12 cellular contexts compared by ENCODE assay signal in genomic region chr11:130389315-130389935, GRCh38. TPM values are rescaled to one million over a fixed set of nuclear protein-coding genes. Genes with fewer than 3 reads are reported as not detected.
DNase-seq lines count a peak whose midpoint lies in the region; ATAC-seq, FAIRE-seq and TF ChIP-seq lines count a peak whose summit lies in the region.
"Had no signal": no experiment of that assay in that cellular context is flagged by ENCODE, and none has a peak within 500 bp of the region (broad histone marks: within the 10 kb centered on the region; RNA-seq: fewer than 3 reads in every experiment).

No MANE protein-coding gene starts in this region.

- H3K9me3 ChIP-seq in A549 (no peaks in the 10 kb centered on the region), KOPT-K1 (ENCODE audit: insufficient read depth, low read length, poor library complexity, severe bottlenecking) (no peaks in the 10 kb centered on the region), muscle layer of colon (ENCODE audit: low read length) (no peaks in the 10 kb centered on the region), H9 (ENCODE audit: control insufficient read depth, low read depth, low read length) (no peaks in the 10 kb centered on the region), MG63 (no peaks in the 10 kb centered on the region)

- no peak for TF ChIP-seq POLR2A in A549 (IDR thresholded peaks at IDR 0.05; ENCODE audit: low read length)

- 73% methylated on average over 16 of the region's 16 CpGs for WGBS in A549 (ENCODE audit: missing lambda C conversion rate)
- WGBS in H9 (ENCODE audit: extremely low coverage, insufficient read length, low lambda C conversion rate), result no CpG with 5 or more reads among the region's 16 CpGs

- no peak overlapping the region for H3K18ac ChIP-seq in H9 (ENCODE audit: insufficient read length, low read depth, low read length)

- H3K79me2 ChIP-seq in H9 (ENCODE audit: insufficient read depth, low read length), result no peaks in the 10 kb centered on the region

- no peak overlapping the region for H2BK12ac ChIP-seq in H9 (ENCODE audit: insufficient read length, low read depth, low read length)

- H3K27ac ChIP-seq in A549 (no peak overlapping the region), KOPT-K1 (ENCODE audit: low read depth, low read length, poor library complexity, severe bottlenecking) (peak overlapping the region; percentile 52), muscle layer of colon (ENCODE audit: low read depth, low read length) (peak overlapping the region; percentile 36), H9 (ENCODE audit: insufficient read length, low read depth, low read length) (no peak overlapping the region)
- H3K27ac ChIP-seq: epithelial cell of prostate had no signal

- no peak overlapping the region for H3K56ac ChIP-seq in H9 (ENCODE audit: insufficient read length, low read depth, low read length)

- no peaks in the 10 kb centered on the region for H3K23me2 ChIP-seq in H9 (ENCODE audit: insufficient read length, low read depth, low read length, poor library complexity, severe bottlenecking)

- no peak overlapping the region for H3K4ac ChIP-seq in H9 (ENCODE audit: low read depth, low read length)

- no peak overlapping the region for H4K91ac ChIP-seq in H9 (ENCODE audit: insufficient read length, low read depth, low read length)

- DNase-seq in A549 (ENCODE audit: low read depth in 1 of 2, low spot score in 1 of 2) (no peak), bronchial epithelial cell (ENCODE audit: low read depth) (no peak), H9 (no peak), MG63 (no peak)
- DNase-seq: NCI-H187 had no signal

- H4K20me1 ChIP-seq in H9 (ENCODE audit: control insufficient read depth, insufficient read depth, insufficient read length), result no peaks in the 10 kb centered on the region

- no peak overlapping the region for H3K4me3 ChIP-seq in A549
- no peak overlapping the region for H3K4me3 ChIP-seq in bronchial epithelial cell (ENCODE audit: low read depth, low read length)
- no peak overlapping the region for H3K4me3 ChIP-seq in muscle layer of colon (ENCODE audit: low read depth in 1 of 2, low read length in 2 of 2)
- no peak overlapping the region for H3K4me3 ChIP-seq in MG63

- no peak overlapping the region for H3T11ph ChIP-seq in H9 (ENCODE audit: low read length)

- no peak overlapping the region for H2BK20ac ChIP-seq in H9 (ENCODE audit: low read depth, low read length, poor library complexity, severe bottlenecking)

- H3K79me1 ChIP-seq in H9 (ENCODE audit: insufficient read depth, low read depth, low read length, poor library complexity, severe bottlenecking), result no peaks in the 10 kb centered on the region

- H3K23ac ChIP-seq in H9 (ENCODE audit: insufficient read length, low read depth, low read length), result no peak overlapping the region

- CTCF ChIA-PET in A549 (lab: Yijun Ruan, JAX), result interaction anchor here (0.6 to 2.3 kb wide), 14 partner anchors 10 to 513 kb away, joined by 3 to 16 read pairs (median 4); partner anchors contain the start of gene ADAMTS8

- H3K27me3 ChIP-seq in bronchial epithelial cell (ENCODE audit: control insufficient read depth, insufficient read depth, low read length) (peaks cover 6% of the 10 kb centered on the region), muscle layer of colon (ENCODE audit: control insufficient read depth in 1 of 2, insufficient read depth in 2 of 2, low read length in 2 of 2) (no peaks in the 10 kb centered on the region), H9 (ENCODE audit: insufficient read depth, low read length) (no peaks in the 10 kb centered on the region), MG63 (no peaks in the 10 kb centered on the region)

- TF ChIP-seq RAD21 in A549 (conservative IDR thresholded peaks at IDR 0.05 in 1 of 2, IDR thresholded peaks at IDR 0.05 in 1 of 2), result no peak

- peak overlapping the region; percentile 45 for H3K4me2 ChIP-seq in A549
- H3K4me2 ChIP-seq in H9 (ENCODE audit: insufficient read depth, insufficient read length, low read length), result no peak overlapping the region

- 0 out of 7 replicates have a peak, but pooled peaks cover 0 to 3% (median 0%) of the 10 kb centered on the region in 3 experiments for H3K36me3 Mint-ChIP-seq in H9 (ENCODE audit: insufficient read depth in 1 of 3, low read depth in 3 of 3)
- H3K36me3 Mint-ChIP-seq: CD14-positive monocyte had no signal

- H3K4me1 ChIP-seq in A549, result 0 out of 3 replicates have a peak, but pooled peaks cover 8% of the 10 kb centered on the region
- peaks cover 51% of the 10 kb centered on the region for H3K4me1 ChIP-seq in muscle layer of colon (ENCODE audit: insufficient read depth, low read length)
- peaks cover 5% of the 10 kb centered on the region; the same call in 1 of the 2 replicates for H3K4me1 ChIP-seq in H9 (ENCODE audit: insufficient read depth, low read length)

- no peak for FAIRE-seq in A549 (lab: Jason Lieb, UNC)
- peak; percentile 28 for FAIRE-seq in bronchial epithelial cell (lab: Jason Lieb, UNC)

- H3K36me3 ChIP-seq in KOPT-K1 (ENCODE audit: insufficient read depth, low read length), result no peaks in the 10 kb centered on the region
- no peaks in the 10 kb centered on the region for H3K36me3 ChIP-seq in bronchial epithelial cell (ENCODE audit: control insufficient read depth, insufficient read depth, low read length)
- no peaks in the 10 kb centered on the region for H3K36me3 ChIP-seq in muscle layer of colon (ENCODE audit: insufficient read depth, low read length)
- no peaks in the 10 kb centered on the region for H3K36me3 ChIP-seq in MG63

- H4K8ac ChIP-seq in H9 (replicated peaks; ENCODE audit: insufficient read length, low read depth, low read length), result no peak overlapping the region

- peaks cover 13% of the 10 kb centered on the region for H3K27me3 Mint-ChIP-seq in H9 (ENCODE audit: low read depth)

- ATAC-seq in A549 (no peak; a peak in 1 of 6 replicates), HG02970 (IDR thresholded peaks at IDR 0.05; ENCODE audit: low FRiP score, unreplicated experiment) (no peak), HG03097 (IDR thresholded peaks at IDR 0.05; ENCODE audit: low FRiP score, unreplicated experiment) (no peak)

- peaks cover 0 to 4% of the 10 kb centered on the region in 2 experiments; a peak in 3 of 5 replicates for H3K9me3 Mint-ChIP-seq in H9

- no peak overlapping the region for H3K27ac Mint-ChIP-seq in H9

- TF ChIP-seq EP300 in A549 (IDR thresholded peaks at IDR 0.05), result no peak

- H2BK15ac ChIP-seq in H9 (ENCODE audit: low read depth, low read length), result no peak overlapping the region

- H2BK120ac ChIP-seq in H9 (ENCODE audit: low read depth, low read length, poor library complexity, severe bottlenecking), result no peak overlapping the region

- no peak overlapping the region for H2BK5ac ChIP-seq in H9 (ENCODE audit: insufficient read length, low read length)

- POLR2A ChIA-PET in A549 (lab: Yijun Ruan, JAX), result no interaction called here

- no peak overlapping the region for H2AK5ac ChIP-seq in H9 (ENCODE audit: insufficient read length, low read length)

- TF ChIP-seq CTCF in A549 (IDR thresholded peaks at IDR 0.05), result no peak
- no peak for TF ChIP-seq CTCF in bronchial epithelial cell (IDR thresholded peaks at IDR 0.05; ENCODE audit: insufficient read depth, low read length, severe bottlenecking)
- TF ChIP-seq CTCF in H9 (conservative IDR thresholded peaks at IDR 0.05), result no peak

- H3K4me3 Mint-ChIP-seq in H9, result no peak overlapping the region

- no peak overlapping the region for H4K5ac ChIP-seq in H9 (ENCODE audit: insufficient read length, low read depth, low read length)

- H3K14ac ChIP-seq in H9 (ENCODE audit: insufficient read depth, low read length), result no peak overlapping the region

- H3K4me1 Mint-ChIP-seq in H9, result peaks cover 29 to 44% of the 10 kb centered on the region in 2 experiments
- H3K4me1 Mint-ChIP-seq: CD14-positive monocyte had no signal

- H3K9ac ChIP-seq in muscle layer of colon (ENCODE audit: low read length) (no peak overlapping the region), H9 (ENCODE audit: extremely low read depth, insufficient read length, low read length) (no peak overlapping the region)

- no peak overlapping the region for H2AFZ ChIP-seq in H9 (ENCODE audit: low read length)

TF ChIP-seq in A549, 52 proteins besides CTCF, POLR2A, EP300 and RAD21:
- TF ChIP-seq RFX5 (IDR thresholded peaks at IDR 0.05), result no peak
- no peak for TF ChIP-seq RARB (CRISPR knock-in tag; IDR thresholded peaks at IDR 0.05)
- TF ChIP-seq RCOR1 (IDR thresholded peaks at IDR 0.05; ENCODE audit: low read depth, low read length), result no peak
- TF ChIP-seq, protein P1, sequence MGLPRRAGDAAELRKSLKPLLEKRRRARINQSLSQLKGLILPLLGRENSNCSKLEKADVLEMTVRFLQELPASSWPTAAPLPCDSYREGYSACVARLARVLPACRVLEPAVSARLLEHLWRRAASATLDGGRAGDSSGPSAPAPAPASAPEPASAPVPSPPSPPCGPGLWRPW (IDR thresholded peaks at IDR 0.05), result no peak
- TF ChIP-seq, protein P2, sequence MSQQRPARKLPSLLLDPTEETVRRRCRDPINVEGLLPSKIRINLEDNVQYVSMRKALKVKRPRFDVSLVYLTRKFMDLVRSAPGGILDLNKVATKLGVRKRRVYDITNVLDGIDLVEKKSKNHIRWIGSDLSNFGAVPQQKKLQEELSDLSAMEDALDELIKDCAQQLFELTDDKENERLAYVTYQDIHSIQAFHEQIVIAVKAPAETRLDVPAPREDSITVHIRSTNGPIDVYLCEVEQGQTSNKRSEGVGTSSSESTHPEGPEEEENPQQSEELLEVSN (IDR thresholded peaks at IDR 0.05; ENCODE audit: borderline replicate concordance, low read depth), result no peak
- TF ChIP-seq ZNF302 (CRISPR knock-in tag; IDR thresholded peaks at IDR 0.05), result no peak
- TF ChIP-seq GATA3 (IDR thresholded peaks at IDR 0.05; ENCODE audit: borderline replicate concordance), result no peak

RNA-seq across cellular contexts. Expression of gene ADAMTS8, which starts 39.0 kb away (rescaled TPM):
- polyA plus RNA-seq in A549 (2011; rRNA removed), result 0.15 and 0.17 TPM in 2 replicates
- 0.33 and 0.49 TPM in 2 replicates for polyA plus RNA-seq in A549 (2012; cell fraction: cytosol; rRNA removed)
- 0.76 and 0.84 TPM in 2 replicates for polyA plus RNA-seq in A549 (2012; cell fraction: nucleus; rRNA removed)
- polyA plus RNA-seq in A549 (2017; fragmentation: RNase III; extraction: RNeasy Plus Mini Kit Qiagen cat#74134 plus additional on column Dnase treatment), result 0.26 to 0.34 TPM (median 0.33 TPM) in 3 replicates
- polyA minus RNA-seq in A549 (2011; rRNA and poly(A)+ RNA removed), result 0.34 and 0.41 TPM in 2 replicates
- not detected in 2 replicates for total RNA-seq in bronchial epithelial cell
- total RNA-seq in H9 (2021), result 4.9 and 5.0 TPM in 2 replicates
- 2.6 and 3.5 TPM in 2 replicates for total RNA-seq in MG63 (2014; rRNA removed; shearing (Covaris generic); ENCODE audit: low replicate concordance)
- total RNA-seq: HT-29 had no signal
- polyA plus RNA-seq: CD14-positive monocyte had no signal

RNA-seq across cellular contexts. Expression of gene ADAMTS15, which starts 59.0 kb away (rescaled TPM):
- polyA plus RNA-seq in A549 (2011; rRNA removed) (2.2 and 2.7 TPM in 2 replicates), A549 (2017; fragmentation: RNase III; extraction: RNeasy Plus Mini Kit Qiagen cat#74134 plus additional on column Dnase treatment) (3.4 to 4.3 TPM (median 4.0 TPM) in 3 replicates)
- 2.1 and 3.0 TPM in 2 replicates for polyA plus RNA-seq in A549 (2012; cell fraction: cytosol; rRNA removed)
- 12.4 and 13.7 TPM in 2 replicates for polyA plus RNA-seq in A549 (2012; cell fraction: nucleus; rRNA removed)
- polyA minus RNA-seq in A549 (2011; rRNA and poly(A)+ RNA removed), result 4.7 and 6.2 TPM in 2 replicates
- total RNA-seq in bronchial epithelial cell (0.13 and 0.26 TPM in 2 replicates), H9 (2021) (1.3 and 1.5 TPM in 2 replicates)
- total RNA-seq in MG63 (2014; rRNA removed; shearing (Covaris generic); ENCODE audit: low replicate concordance), result 1.2 and 2.1 TPM in 2 replicates
- total RNA-seq: HT-29 had no signal
- polyA plus RNA-seq: CD14-positive monocyte had no signal

Comparison
In these comparisons a context has a peak if more than half of its experiments do, and no peak if none do; other contexts are left out.
1. H3K27ac ChIP-seq: peak in KOPT-K1 (single experiment) and muscle layer of colon (single experiment); none in A549 (0 of 2) and H9 (single experiment).